In the genomic region with DNA sequence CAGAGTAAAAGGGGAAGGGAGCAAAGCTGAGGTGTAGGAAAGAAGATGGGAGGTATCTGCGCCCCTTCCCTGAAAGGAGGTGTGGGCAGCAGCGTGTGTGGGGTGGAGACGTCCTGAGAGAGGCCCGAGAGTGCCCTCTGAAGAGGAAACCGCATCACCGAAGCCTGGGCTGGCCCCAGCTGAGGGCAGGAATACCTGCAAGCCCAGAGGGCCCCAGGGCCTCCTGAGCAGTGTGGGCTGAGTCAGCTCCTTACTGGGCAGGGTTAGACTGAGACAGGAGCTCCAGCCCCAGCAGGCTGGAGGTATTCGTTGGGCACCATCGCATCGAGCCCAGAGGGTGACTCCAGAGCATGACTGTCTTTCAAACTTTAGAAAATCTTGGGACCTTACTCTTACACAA, we compare ENCODE assay signal across 30 cellular contexts.
A peak's percentile ranks its signal among the peaks of the same experiment; 100 is the strongest.
DNase-seq lines count a peak whose midpoint lies in the region; ATAC-seq and TF ChIP-seq lines count a peak whose summit lies in the region.
"Had no signal": no experiment of that assay in that cellular context is flagged by ENCODE, and none has a peak within 500 bp of the region (broad histone marks: within the 10 kb centered on the region; RNA-seq: fewer than 3 reads in every experiment).

No MANE protein-coding gene starts in this region.

- H3K9ac ChIP-seq in PC-3 (ENCODE audit: low read length): no peak overlapping the region
- H3K9ac ChIP-seq: BLaER1, parathyroid adenoma had no signal

- H3K9me2 ChIP-seq in GM23338 (ENCODE audit: insufficient read depth) (no peaks in the 10 kb centered on the region), PC-3 (replicated peaks; ENCODE audit: low read length) (no peaks in the 10 kb centered on the region)

- no TSS peak for BruUV-seq in PC-3 (replicated peaks; lab: Mats Ljungman, UMichigan)

- H3K4me2 ChIP-seq in GM23338 (no peak overlapping the region), PC-3 (ENCODE audit: low read length) (no peak overlapping the region)
- H3K4me2 ChIP-seq: BLaER1 had no signal

- no peak overlapping the region for H3K4me3 ChIP-seq in GM23338
- no peak overlapping the region for H3K4me3 ChIP-seq in PC-3 (ENCODE audit: low read length)
- no peak overlapping the region for H3K4me3 ChIP-seq in epithelial cell of esophagus (ENCODE audit: low read length)
- H3K4me3 ChIP-seq in tibial nerve: no peak overlapping the region
- H3K4me3 ChIP-seq: BLaER1, heart left ventricle, MG63, testis, vagina had no signal

- no peak overlapping the region for H3K4me3 Mint-ChIP-seq in GM23338
- no peak overlapping the region for H3K4me3 Mint-ChIP-seq in stimulated activated memory B cell treated with anti-CD40 and anti-IgM and Interleukin-4, amounts not matched to agents 10 μg/mL and 1 μg/mL and 100 μg/mL, for 72 hours
- H3K4me3 Mint-ChIP-seq: activated CD4-positive, alpha-beta memory T cell treated with anti-CD3 and anti-CD28 coated beads, Interleukin-2, amount 10 ng/mL, durations not matched to agents 7 days and 5 days; dendritic cell treated with granulocyte-macrophage colony-stimulating factor and Interleukin-4, amounts not matched to agents 40 ng/mL and 50 ng/mL, for 4 days; HFFc6; nephron progenitor cell had no signal

- CTCF ChIA-PET in PC-3 (lab: Charles Lee): no interaction called here

- POLR2A ChIA-PET in PC-3 (lab: Charles Lee; ENCODE audit: unreplicated experiment): no interaction called here

- TF ChIP-seq CTCF in GM23338 (conservative IDR thresholded peaks at IDR 0.05; ENCODE audit: low read depth in 2 of 2) (no peak), PC-3 (conservative IDR thresholded peaks at IDR 0.05; ENCODE audit: low read depth, low read length) (no peak), epithelial cell of esophagus (IDR thresholded peaks at IDR 0.05; ENCODE audit: insufficient read depth, low read depth, low read length, missing control alignments) (no peak), tibial nerve (IDR thresholded peaks at IDR 0.05) (no peak)

- H2AFZ ChIP-seq in GM23338 (peak overlapping the region; percentile 18; the same call in 1 of the 2 replicates), PC-3 (ENCODE audit: low read length) (no peak overlapping the region)
- H2AFZ ChIP-seq: parathyroid adenoma had no signal

- H3K79me2 ChIP-seq in GM23338 (replicated peaks; ENCODE audit: insufficient read depth) (no peaks in the 10 kb centered on the region), PC-3 (ENCODE audit: low read length) (no peaks in the 10 kb centered on the region)
- H3K79me2 ChIP-seq: parathyroid adenoma had no signal

- H4K20me1 ChIP-seq in GM23338 (replicated peaks; ENCODE audit: insufficient read depth) (no peaks in the 10 kb centered on the region), PC-3 (ENCODE audit: low read length) (no peaks in the 10 kb centered on the region)
- H4K20me1 ChIP-seq: BLaER1 had no signal

- H3K36me3 ChIP-seq in GM23338 (ENCODE audit: insufficient read depth) (no peaks in the 10 kb centered on the region), PC-3 (ENCODE audit: low read depth, low read length) (no peaks in the 10 kb centered on the region), tibial nerve (no peaks in the 10 kb centered on the region)
- H3K36me3 ChIP-seq: BLaER1, heart left ventricle, MG63, vagina had no signal

- H3K27me3 ChIP-seq in GM23338 (ENCODE audit: insufficient read depth): no peaks in the 10 kb centered on the region
- H3K27me3 ChIP-seq in PC-3 (ENCODE audit: low read length): peaks cover 5% of the 10 kb centered on the region; the same call in 1 of the 2 replicates
- H3K27me3 ChIP-seq in tibial nerve: no peaks in the 10 kb centered on the region
- H3K27me3 ChIP-seq: BLaER1, MG63, testis, vagina had no signal

- ATAC-seq in GM23338 (peak; percentile 73), PC-3 (no peak), HG03432 (IDR thresholded peaks at IDR 0.05; ENCODE audit: unreplicated experiment) (no peak)
- peak; percentile 39 for ATAC-seq in stimulated activated memory B cell treated with anti-CD40 and anti-IgM and Interleukin-4, amounts not matched to agents 10 μg/mL and 1 μg/mL and 100 μg/mL, for 72 hours
- ATAC-seq: heart left ventricle, left cardiac atrium had no signal

- DNase-seq in GM23338 (ENCODE audit: low spot score) (peak; percentile 20), PC-3 (peak; percentile 15), epithelial cell of esophagus (ENCODE audit: low read depth) (peak; percentile 47), tibial nerve (ENCODE audit: low spot score in 2 of 2) (no peak), medulla oblongata (ENCODE audit: extremely low spot score) (no peak)
- DNase-seq: activated CD4-positive, alpha-beta memory T cell treated with anti-CD3 and anti-CD28 coated beads, Interleukin-2, amount 10 ng/mL, durations not matched to agents 7 days and 5 days; activated CD4-positive, alpha-beta T cell treated with anti-CD3 and anti-CD28 coated beads for 1 hour; activated CD8-positive, alpha-beta memory T cell treated with anti-CD3 and anti-CD28 coated beads, Interleukin-2, amount 50 U/mL, for 4 hours; activated naive CD4-positive, alpha-beta T cell; central memory CD4-positive, alpha-beta T cell; foreskin melanocyte; heart left ventricle; HFFc6; KBM-7; left cardiac atrium; MG63; NCI-H1105; NCI-H187 treated with DMSO at 0.1 percent for 48 hours; NCI-H510A treated with DMSO at 0.1 percent for 48 hours; nephron progenitor cell; retina; SHP77; stimulated activated naive CD4-positive, alpha-beta T cell treated with Interleukin-2 at 50 U/mL for 16 hours; testis had no signal

- no peaks in the 10 kb centered on the region for H3F3A ChIP-seq in GM23338 (replicated peaks; ENCODE audit: low read depth)
- H3F3A ChIP-seq in PC-3 (ENCODE audit: low read length, unreplicated experiment): no peaks in the 10 kb centered on the region

- H3K27ac Mint-ChIP-seq in GM23338: no peak overlapping the region; the same call in 1 of the 2 replicates
- no peak overlapping the region for H3K27ac Mint-ChIP-seq in stimulated activated memory B cell treated with anti-CD40 and anti-IgM and Interleukin-4, amounts not matched to agents 10 μg/mL and 1 μg/mL and 100 μg/mL, for 72 hours
- H3K27ac Mint-ChIP-seq: activated CD4-positive, alpha-beta memory T cell treated with anti-CD3 and anti-CD28 coated beads, Interleukin-2, amount 10 ng/mL, durations not matched to agents 7 days and 5 days; dendritic cell treated with granulocyte-macrophage colony-stimulating factor and Interleukin-4, amounts not matched to agents 40 ng/mL and 50 ng/mL, for 4 days; HFFc6; nephron progenitor cell had no signal

- TF ChIP-seq EP300 in tibial nerve (IDR thresholded peaks at IDR 0.05): no peak

- no peak overlapping the region for H3K27ac ChIP-seq in GM23338 (ENCODE audit: low read depth)
- H3K27ac ChIP-seq in PC-3 (ENCODE audit: low read length): no peak overlapping the region
- no peak overlapping the region for H3K27ac ChIP-seq in tibial nerve
- H3K27ac ChIP-seq: BLaER1, heart left ventricle, parathyroid adenoma, testis, vagina had no signal

- no peaks in the 10 kb centered on the region for H3K9me3 Mint-ChIP-seq in GM23338
- H3K9me3 Mint-ChIP-seq in stimulated activated memory B cell treated with anti-CD40 and anti-IgM and Interleukin-4, amounts not matched to agents 10 μg/mL and 1 μg/mL and 100 μg/mL, for 72 hours: no peaks in the 10 kb centered on the region
- H3K9me3 Mint-ChIP-seq: activated CD4-positive, alpha-beta memory T cell treated with anti-CD3 and anti-CD28 coated beads, Interleukin-2, amount 10 ng/mL, durations not matched to agents 7 days and 5 days; dendritic cell treated with granulocyte-macrophage colony-stimulating factor and Interleukin-4, amounts not matched to agents 40 ng/mL and 50 ng/mL, for 4 days; nephron progenitor cell had no signal

- intact Hi-C loops in PC-3 (cut with micrococcal nuclease): no loop called here

- peaks cover 36% of the 10 kb centered on the region for H3K4me1 Mint-ChIP-seq in GM23338
- H3K4me1 Mint-ChIP-seq in stimulated activated memory B cell treated with anti-CD40 and anti-IgM and Interleukin-4, amounts not matched to agents 10 μg/mL and 1 μg/mL and 100 μg/mL, for 72 hours: no peaks in the 10 kb centered on the region
- H3K4me1 Mint-ChIP-seq: activated CD4-positive, alpha-beta memory T cell treated with anti-CD3 and anti-CD28 coated beads, Interleukin-2, amount 10 ng/mL, durations not matched to agents 7 days and 5 days had no signal

- H3K36me3 Mint-ChIP-seq in GM23338 (ENCODE audit: low read depth): no peaks in the 10 kb centered on the region
- H3K36me3 Mint-ChIP-seq in stimulated activated memory B cell treated with anti-CD40 and anti-IgM and Interleukin-4, amounts not matched to agents 10 μg/mL and 1 μg/mL and 100 μg/mL, for 72 hours: no peaks in the 10 kb centered on the region

- H3K9me3 ChIP-seq in PC-3 (ENCODE audit: low read length) (0 out of 2 replicates have a peak, but pooled peaks cover 8% of the 10 kb centered on the region), tibial nerve (no peaks in the 10 kb centered on the region)
- H3K9me3 ChIP-seq: BLaER1, heart left ventricle, MG63, testis, vagina had no signal

- H3K4me1 ChIP-seq in GM23338 (ENCODE audit: insufficient read depth) (peaks cover 13% of the 10 kb centered on the region), PC-3 (ENCODE audit: insufficient read depth, low read length) (peaks cover 17% of the 10 kb centered on the region; the same call in 1 of the 2 replicates), tibial nerve (peaks cover 0 to 15% (median 2%) of the 10 kb centered on the region in 4 donors)
- H3K4me1 ChIP-seq: BLaER1, parathyroid adenoma, testis, vagina had no signal

- peaks cover 9% of the 10 kb centered on the region for H3K27me3 Mint-ChIP-seq in GM23338 (ENCODE audit: insufficient read depth, low read depth, poor library complexity)
- H3K27me3 Mint-ChIP-seq in stimulated activated memory B cell treated with anti-CD40 and anti-IgM and Interleukin-4, amounts not matched to agents 10 μg/mL and 1 μg/mL and 100 μg/mL, for 72 hours: peaks cover 27% of the 10 kb centered on the region
- H3K27me3 Mint-ChIP-seq: activated CD4-positive, alpha-beta memory T cell treated with anti-CD3 and anti-CD28 coated beads, Interleukin-2, amount 10 ng/mL, durations not matched to agents 7 days and 5 days; dendritic cell treated with granulocyte-macrophage colony-stimulating factor and Interleukin-4, amounts not matched to agents 40 ng/mL and 50 ng/mL, for 4 days had no signal

- no peak for TF ChIP-seq POLR2A in tibial nerve (IDR thresholded peaks at IDR 0.05)

- WGBS in tibial nerve, 2 donors: 78 to 84% methylated on average over 9 of the region's 9 CpGs

TF ChIP-seq in GM23338, 12 proteins besides CTCF, POLR2A, EP300 and RAD21 (continues in another document):
- TF ChIP-seq JUNB (IDR thresholded peaks at IDR 0.05; ENCODE audit: unreplicated experiment): no peak

Comparison
In these comparisons a context has a peak if more than half of its experiments do, and no peak if none do; other contexts are left out.
1. ATAC-seq: peak in GM23338 (single experiment) and stimulated activated memory B cell treated with anti-CD40 and anti-IgM and Interleukin-4, amounts not matched to agents 10 μg/mL and 1 μg/mL and 100 μg/mL, for 72 hours (single experiment); none in PC-3 (single experiment) and HG03432 (single experiment).
2. DNase-seq: peak in GM23338 (single experiment), PC-3 (single experiment) and epithelial cell of esophagus (single experiment); none in tibial nerve (0 of 2) and medulla oblongata (single experiment).